22 cellular contexts compared by ENCODE assay signal in the genomic region with DNA sequence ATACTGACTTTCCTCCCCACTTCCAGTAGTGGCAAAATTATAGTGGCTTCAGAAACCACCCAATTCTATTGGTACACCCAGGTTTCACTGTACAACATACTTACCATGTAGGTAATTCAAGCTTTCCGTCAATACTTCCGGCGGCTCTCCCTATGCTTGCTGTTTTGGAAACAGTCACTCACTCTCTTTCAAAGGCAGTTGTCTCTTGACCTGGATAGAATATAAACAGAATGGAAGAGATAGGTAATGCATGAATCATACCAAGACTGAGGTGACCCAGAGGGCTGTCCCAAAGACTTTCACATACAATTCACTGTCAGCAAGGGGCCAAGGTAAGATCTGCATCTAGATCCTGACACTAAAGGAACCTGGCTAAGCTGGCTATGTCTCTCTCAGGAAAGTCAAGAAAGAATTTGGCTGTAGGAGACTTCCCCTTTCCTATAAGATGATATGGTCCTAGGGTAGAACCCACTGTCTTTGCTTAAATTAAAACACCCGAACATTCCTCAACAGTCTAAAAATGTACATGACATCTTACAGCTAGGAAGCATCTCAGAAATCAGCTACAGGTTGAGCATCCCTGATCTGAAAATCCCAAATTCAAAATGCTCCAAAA. TPM values are rescaled to one million over a fixed set of nuclear protein-coding genes. Genes with fewer than 3 reads are reported as not detected.
A peak's percentile ranks its signal among the peaks of the same experiment; 100 is the strongest.
DNase-seq lines count a peak whose midpoint lies in the region; ATAC-seq, FAIRE-seq and TF ChIP-seq lines count a peak whose summit lies in the region.
"Had no signal": no experiment of that assay in that cellular context is flagged by ENCODE, and none has a peak within 500 bp of the region (broad histone marks: within the 10 kb centered on the region; RNA-seq: fewer than 3 reads in every experiment).

No MANE protein-coding gene starts in this region.

- TF ChIP-seq CTCF in WTC11 (IDR thresholded peaks at IDR 0.05) (no peak), K562 (IDR thresholded peaks at IDR 0.05 in 2 of 3, conservative IDR thresholded peaks at IDR 0.05 in 1 of 3; ENCODE audit: insufficient read depth in 2 of 3, low read depth in 1 of 3, low read length in 3 of 3) (no peak)

- H3K4me3 ChIP-seq in K562, result no peak overlapping the region
- H3K4me3 ChIP-seq: gastroesophageal sphincter, left ventricle myocardium inferior, thyroid gland had no signal

- no peak for FAIRE-seq in K562 (lab: Jason Lieb, UNC)
- FAIRE-seq: GM12891 had no signal

- no peak for TF ChIP-seq RAD21 in K562 (CRISPR knock-in tag; conservative IDR thresholded peaks at IDR 0.05 in 1 of 2, IDR thresholded peaks at IDR 0.05 in 1 of 2)

- TF ChIP-seq POLR2A in K562 (conservative IDR thresholded peaks at IDR 0.05), result no peak

- H3K36me3 ChIP-seq in K562 (ENCODE audit: control insufficient read depth, insufficient read depth, low read length), result peaks cover 14% of the 10 kb centered on the region; the same call in 2 of the 3 replicates

- no TSS peak for BruUV-seq in K562 (replicated peaks; lab: Mats Ljungman, UMichigan)

- H3K4me3 Mint-ChIP-seq in WTC11, result no peak overlapping the region
- H3K4me3 Mint-ChIP-seq: B cell; dendritic cell treated with granulocyte-macrophage colony-stimulating factor and Interleukin-4, amounts not matched to agents 40 ng/mL and 50 ng/mL, for 4 days had no signal

- peaks cover 27% of the 10 kb centered on the region for H3K36me3 Mint-ChIP-seq in WTC11

- peaks cover 30% of the 10 kb centered on the region for H3K79me2 ChIP-seq in K562 (ENCODE audit: control insufficient read depth, insufficient read depth, low read length)

- CTCF ChIA-PET in WTC11 (lab: Charles Lee), result interaction anchor here (1.8 kb wide), 1 partner anchor 10 kb away, joined by 4 read pairs; no protein-coding TSS in a partner anchor
- CTCF ChIA-PET in K562 (lab: Yijun Ruan, JAX; ENCODE audit: low intra/inter-chr PET ratio), result no interaction called here

- H3K4me1 Mint-ChIP-seq in WTC11, result peaks cover 14% of the 10 kb centered on the region

- in situ Hi-C loops in K562 (cut with MboI), result no loop called here

- no peaks in the 10 kb centered on the region for H3K27me3 Mint-ChIP-seq in WTC11 (ENCODE audit: low read depth)
- H3K27me3 Mint-ChIP-seq: B cell; dendritic cell treated with granulocyte-macrophage colony-stimulating factor and Interleukin-4, amounts not matched to agents 40 ng/mL and 50 ng/mL, for 4 days had no signal

- POLR2A ChIA-PET in WTC11 (lab: Charles Lee), result no interaction called here
- POLR2A ChIA-PET in K562 (lab: Yijun Ruan, JAX), result interaction anchor here (0.5 to 2.5 kb wide), 4 partner anchors 8 to 152 kb away, joined by 3 to 9 read pairs (median 4); no protein-coding TSS in a partner anchor

- 0 out of 2 replicates have a peak, but pooled peaks cover 4% of the 10 kb centered on the region for H4K20me1 ChIP-seq in K562 (replicated peaks; ENCODE audit: control insufficient read depth, insufficient read depth, low read length)

- H3K27ac Mint-ChIP-seq in WTC11, result 0 out of 2 replicates have a peak overlapping the region, but pooled peaks have one; percentile 13
- H3K27ac Mint-ChIP-seq: B cell; dendritic cell treated with granulocyte-macrophage colony-stimulating factor and Interleukin-4, amounts not matched to agents 40 ng/mL and 50 ng/mL, for 4 days had no signal

- no peak overlapping the region for H2AFZ ChIP-seq in K562 (ENCODE audit: low read depth, low read length)

- 81% methylated on average over 4 of the region's 4 CpGs for WGBS in K562 (ENCODE audit: insufficient coverage, low coverage, missing lambda C conversion rate)

- no peaks in the 10 kb centered on the region for H3K9me1 ChIP-seq in K562 (ENCODE audit: control insufficient read depth, insufficient read depth, low read length)

- intact Hi-C loops in K562 (cut with micrococcal nuclease), result no loop called here

- ATAC-seq in WTC11 (no peak), K562 (no peak), GM18519 (IDR thresholded peaks at IDR 0.05; ENCODE audit: low FRiP score, unreplicated experiment) (no peak)
- ATAC-seq: gastroesophageal sphincter, right cardiac atrium had no signal

- H3K9me3 Mint-ChIP-seq in WTC11, result no peaks in the 10 kb centered on the region
- H3K9me3 Mint-ChIP-seq: dendritic cell treated with granulocyte-macrophage colony-stimulating factor and Interleukin-4, amounts not matched to agents 40 ng/mL and 50 ng/mL, for 4 days had no signal

- no peak overlapping the region for H3K9ac ChIP-seq in K562 (ENCODE audit: insufficient read depth in 1 of 2, low read depth in 2 of 2, low read length in 2 of 2)

- no peaks in the 10 kb centered on the region for H3K9me3 ChIP-seq in K562 (replicated peaks; ENCODE audit: control insufficient read depth, insufficient read depth, low read depth, low read length)
- H3K9me3 ChIP-seq: gastroesophageal sphincter, left ventricle myocardium inferior, thyroid gland had no signal

- peak; percentile 25 for DNase-seq in stimulated activated naive CD4-positive, alpha-beta T cell treated with Interleukin-2 at 50 U/mL for 16 hours (lab: John Stamatoyannopoulos, UW)
- DNase-seq in stimulated activated naive CD4-positive, alpha-beta T cell (lab: John Stamatoyannopoulos, UW), result no peak
- DNase-seq in WTC11 (ENCODE audit: low spot score) (no peak), K562 (ENCODE audit: extremely low read depth in 1 of 4, low spot score in 3 of 4) (no peak), SW 1271 (lab: John Stamatoyannopoulos, UW) (no peak)
- DNase-seq in activated CD8-positive, alpha-beta memory T cell treated with anti-CD3 and anti-CD28 coated beads, Interleukin-2, amount 50 U/mL, for 48 hours, result no peak
- DNase-seq: brain microvascular endothelial cell, DMS 273 treated with DMSO at 0.1 percent for 48 hours, erythroblast, GF-D8, left ventricle myocardium inferior, NCI-H1436 treated with DMSO at 0.1 percent for 48 hours, NCI-H446, nucleus accumbens, right cardiac atrium, SHP77 treated with DMSO at 0.1 percent for 48 hours, thyroid gland had no signal

- H3K27ac ChIP-seq in K562 (ENCODE audit: extremely low read depth, low read depth, low read length), result no peak overlapping the region
- H3K27ac ChIP-seq: brain microvascular endothelial cell, gastroesophageal sphincter, left ventricle myocardium inferior, thyroid gland had no signal

- H3K27me3 ChIP-seq in K562 (ENCODE audit: control insufficient read depth in 2 of 2, insufficient read depth in 2 of 2, low read length in 2 of 2), result no peaks in the 10 kb centered on the region
- H3K27me3 ChIP-seq: brain microvascular endothelial cell, gastroesophageal sphincter, thyroid gland had no signal

- peaks cover 22 to 31% of the 10 kb centered on the region in 2 experiments for H3K4me1 ChIP-seq in K562 (replicated peaks in 1 of 2; ENCODE audit: control insufficient read depth in 2 of 2, insufficient read depth in 2 of 2, low read length in 2 of 2)

- TF ChIP-seq EP300 in K562 (IDR thresholded peaks at IDR 0.05; ENCODE audit: low read length), result no peak

- no peak overlapping the region for H3K4me2 ChIP-seq in K562 (ENCODE audit: insufficient read depth, low read length)

TF ChIP-seq in WTC11, 78 proteins besides CTCF, POLR2A, EP300 and RAD21:
- no peak for TF ChIP-seq JUN (CRISPR knock-in tag; IDR thresholded peaks at IDR 0.05)
- TF ChIP-seq ELF4 (CRISPR knock-in tag; IDR thresholded peaks at IDR 0.05; ENCODE audit: low read depth), result no peak

TF ChIP-seq in K562, 482 proteins besides CTCF, POLR2A, EP300 and RAD21 (continues in another document):
- TF ChIP-seq ELF2 (CRISPR knock-in tag; IDR thresholded peaks at IDR 0.05) (no peak), POLR2H (tag; IDR thresholded peaks at IDR 0.05; ENCODE audit: low read depth) (no peak)

RNA-seq across cellular contexts. Expression of a gene that starts 59.6 kb away (rescaled TPM):
- total RNA-seq in WTC11 (2021) (42.0 to 43.4 TPM (median 42.7 TPM) in 3 replicates), K562 (2014; rRNA removed) (10.2 and 12.4 TPM in 2 replicates), K562 (2014; rRNA removed; fragmentation: Illumina TruSeq; extraction: Trizol) (12.6 and 14.2 TPM in 2 replicates), K562 (2015; rRNA removed; fragmentation: Illumina TruSeq; extraction: Trizol) (13.8 and 15.3 TPM in 2 replicates), K562 (2021) (16.9 and 19.1 TPM in 2 replicates)
- total RNA-seq in K562 (2011; cell fraction: chromatin; rRNA removed; ENCODE audit: low replicate concordance), result 14.5 and 31.1 TPM in 2 replicates
- total RNA-seq in K562 (2011; cell fraction: nucleolus; rRNA removed), result 11.2 and 11.6 TPM in 2 replicates
- total RNA-seq in K562 (2011; cell fraction: nucleoplasm; rRNA removed), result 13.5 and 13.8 TPM in 2 replicates
- polyA plus RNA-seq in K562 (2011; rRNA removed) (10.0 and 11.2 TPM in 2 replicates), K562 (2014; fragmentation: Illumina TruSeq; extraction: Trizol) (14.2 and 14.7 TPM in 2 replicates), K562 (2014; fragmentation: Nextera tagmentation; extraction: Ambion mirVana) (10 to 100 TPM in 1 of 2 experiments, 1 to 10 TPM in 1; 6.5 to 11.8 TPM), K562 (2014; rRNA removed) (6.8 and 7.7 TPM in 2 replicates)
- 6.0 and 7.6 TPM in 2 replicates for polyA plus RNA-seq in K562 (2011; cell fraction: cytosol; rRNA removed)
- polyA plus RNA-seq in K562 (2011; cell fraction: nucleus; rRNA removed), result 14.3 and 16.7 TPM in 2 replicates
- polyA plus RNA-seq in K562 (2012), result 8.4 and 9.6 TPM in 2 replicates
- 20.6 and 21.8 TPM in 2 replicates for polyA minus RNA-seq in K562 (2011; rRNA and poly(A)+ RNA removed)
- polyA minus RNA-seq in K562 (2011; cell fraction: cytosol; rRNA and poly(A)+ RNA removed), result 11.2 and 12.9 TPM in 2 replicates
- polyA minus RNA-seq in K562 (2011; cell fraction: nucleus; rRNA and poly(A)+ RNA removed), result 9.4 and 17.5 TPM in 2 replicates
